Comparison of ENCODE assay signal across 8 cellular contexts in genomic region chr4:13548984-13549546, GRCh38. TPM values are rescaled to one million over a fixed set of nuclear protein-coding genes. Genes with fewer than 3 reads are reported as not detected.
DNase-seq lines count a peak whose midpoint lies in the region; ATAC-seq, FAIRE-seq and TF ChIP-seq lines count a peak whose summit lies in the region.

No MANE protein-coding gene starts in this region.

- no peak for TF ChIP-seq POLR2A in H54 (IDR thresholded peaks at IDR 0.05; ENCODE audit: low read depth, low read length)

- FAIRE-seq in H54 (lab: Jason Lieb, UNC), result peak; percentile 68

- TF ChIP-seq CTCF in LNCAP (IDR thresholded peaks at IDR 0.05) (peak; percentile 83), RWPE2 (IDR thresholded peaks at IDR 0.05; ENCODE audit: poor library complexity, severe bottlenecking) (peak; percentile 92), foreskin keratinocyte (conservative IDR thresholded peaks at IDR 0.05) (peak; percentile 92)

- peak overlapping the region; percentile 18 for H3K4me3 ChIP-seq in RWPE2 (ENCODE audit: severe bottlenecking)

- peak; percentile 96 for DNase-seq in ELF-1 (ENCODE audit: low read depth, low spot score)
- peak; percentile 86 for DNase-seq in H54 (ENCODE audit: insufficient read length, low spot score)
- DNase-seq in RWPE2 (ENCODE audit: low spot score), result peak; percentile 67
- DNase-seq in activated T-helper 9 cell treated with anti-CD3 and anti-CD28 coated beads, Interleukin-2, amount 50 U/mL, for 16 hours (ENCODE audit: low read depth), result peak; percentile 71
- peak; percentile 45 to 70 for DNase-seq in foreskin keratinocyte
- DNase-seq in non-pigmented ciliary epithelial cell (ENCODE audit: low read depth), result peak; percentile 37
- DNase-seq in superior temporal gyrus (ENCODE audit: extremely low spot score), result peak; percentile 80

- no peaks in the 10 kb centered on the region for H3K36me3 ChIP-seq in RWPE2 (ENCODE audit: low read depth)

- no peaks in the 10 kb centered on the region for H3K4me1 ChIP-seq in RWPE2 (ENCODE audit: insufficient read depth, poor library complexity, severe bottlenecking)
- peaks cover 5% of the 10 kb centered on the region for H3K4me1 ChIP-seq in foreskin keratinocyte

- peak; percentile 53 for ATAC-seq in RWPE2 (ENCODE audit: low read depth)
- peak; percentile 61 for ATAC-seq in foreskin keratinocyte

- no peaks in the 10 kb centered on the region for H3K9me3 ChIP-seq in RWPE2 (ENCODE audit: severe bottlenecking)

- peaks cover 66% of the 10 kb centered on the region for H3K27me3 ChIP-seq in RWPE2 (ENCODE audit: insufficient read depth, poor library complexity, severe bottlenecking)
- peaks cover 56% of the 10 kb centered on the region for H3K27me3 ChIP-seq in foreskin keratinocyte

- H3K27ac ChIP-seq in RWPE2 (ENCODE audit: poor library complexity, severe bottlenecking) (no peak overlapping the region), foreskin keratinocyte (no peak overlapping the region)

RNA-seq across cellular contexts. Expression of gene NKX3-2, which starts 4.8 kb away (rescaled TPM):
- total RNA-seq in foreskin keratinocyte, result 0.04 and 0.10 TPM in 2 replicates
- polyA plus RNA-seq in foreskin keratinocyte, result 0.08 and 0.12 TPM in 2 replicates

Comparison
In these comparisons a context has a peak if more than half of its experiments do, and no peak if none do; other contexts are left out.
1. DNase-seq: peak in every context shown above with its lines; median percentile 96 in ELF-1; 86 in H54; 80 in superior temporal gyrus; 71 in activated T-helper 9 cell treated with anti-CD3 and anti-CD28 coated beads, Interleukin-2, amount 50 U/mL, for 16 hours; 67 in RWPE2; 58 in foreskin keratinocyte; 37 in non-pigmented ciliary epithelial cell.